Comparison of ENCODE assay signal across 1 cellular context in genomic region chr11:449889-450808, GRCh38.
TF ChIP-seq lines count a peak whose summit lies in the region.

TSS of gene PTDSS2 (plus strand) at chr11:450279. CDS start at chr11:450456, 177 bp downstream.

TF ChIP-seq in SK-N-SH, 30 proteins besides CTCF, POLR2A, EP300 and RAD21 (continued from another document):
- TF ChIP-seq IRF3 (IDR thresholded peaks at IDR 0.05; ENCODE audit: low read depth, low read length) (no peak), TEAD4 (IDR thresholded peaks at IDR 0.05; ENCODE audit: borderline replicate concordance, insufficient read depth) (no peak), SIN3A (IDR thresholded peaks at IDR 0.05; ENCODE audit: borderline replicate concordance, low read depth, low read length) (peak; percentile 85), NFIC (IDR thresholded peaks at IDR 0.05; ENCODE audit: borderline replicate concordance) (no peak), RFX5 (IDR thresholded peaks at IDR 0.05; ENCODE audit: low read length) (no peak), JUND (IDR thresholded peaks at IDR 0.05) (no peak), ELF1 (IDR thresholded peaks at IDR 0.05) (no peak; the same call in 1 of the 2 replicates), TCF12 (IDR thresholded peaks at IDR 0.05) (no peak), NRF1 (IDR thresholded peaks at IDR 0.05; ENCODE audit: low read depth, low read length) (no peak), POLR2AphosphoS5 (IDR thresholded peaks at IDR 0.05; ENCODE audit: low read depth, low read length) (peak; percentile 84), RXRA (IDR thresholded peaks at IDR 0.05; ENCODE audit: borderline replicate concordance, low read depth) (no peak), MXI1 (IDR thresholded peaks at IDR 0.05; ENCODE audit: low read depth, low read length) (peak; percentile 77), FOSL2 (IDR thresholded peaks at IDR 0.05; ENCODE audit: borderline replicate concordance, low read depth) (no peak), FOXJ3 (CRISPR knock-in tag; IDR thresholded peaks at IDR 0.05) (no peak), CHD2 (IDR thresholded peaks at IDR 0.05; ENCODE audit: low read length, partially characterized antibody) (peak; percentile 97)
- TF ChIP-seq, protein P1, sequence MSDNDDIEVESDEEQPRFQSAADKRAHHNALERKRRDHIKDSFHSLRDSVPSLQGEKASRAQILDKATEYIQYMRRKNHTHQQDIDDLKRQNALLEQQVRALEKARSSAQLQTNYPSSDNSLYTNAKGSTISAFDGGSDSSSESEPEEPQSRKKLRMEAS (IDR thresholded peaks at IDR 0.05; ENCODE audit: low read depth) = peak; percentile 54; the same call in 1 of the 2 replicates
- TF ChIP-seq, protein P2, sequence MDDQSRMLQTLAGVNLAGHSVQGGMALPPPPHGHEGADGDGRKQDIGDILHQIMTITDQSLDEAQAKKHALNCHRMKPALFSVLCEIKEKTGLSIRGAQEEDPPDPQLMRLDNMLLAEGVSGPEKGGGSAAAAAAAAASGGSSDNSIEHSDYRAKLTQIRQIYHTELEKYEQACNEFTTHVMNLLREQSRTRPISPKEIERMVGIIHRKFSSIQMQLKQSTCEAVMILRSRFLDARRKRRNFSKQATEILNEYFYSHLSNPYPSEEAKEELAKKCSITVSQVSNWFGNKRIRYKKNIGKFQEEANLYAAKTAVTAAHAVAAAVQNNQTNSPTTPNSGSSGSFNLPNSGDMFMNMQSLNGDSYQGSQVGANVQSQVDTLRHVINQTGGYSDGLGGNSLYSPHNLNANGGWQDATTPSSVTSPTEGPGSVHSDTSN (IDR thresholded peaks at IDR 0.05) = no peak
- TF ChIP-seq, protein P3, sequence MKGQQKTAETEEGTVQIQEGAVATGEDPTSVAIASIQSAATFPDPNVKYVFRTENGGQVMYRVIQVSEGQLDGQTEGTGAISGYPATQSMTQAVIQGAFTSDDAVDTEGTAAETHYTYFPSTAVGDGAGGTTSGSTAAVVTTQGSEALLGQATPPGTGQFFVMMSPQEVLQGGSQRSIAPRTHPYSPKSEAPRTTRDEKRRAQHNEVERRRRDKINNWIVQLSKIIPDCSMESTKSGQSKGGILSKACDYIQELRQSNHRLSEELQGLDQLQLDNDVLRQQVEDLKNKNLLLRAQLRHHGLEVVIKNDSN (IDR thresholded peaks at IDR 0.05; ENCODE audit: borderline replicate concordance, low read depth) = no peak
TF ChIP-seq in SK-N-SH: peak in this region for 9.
